ENCODE assay signal across 15 cellular contexts in genomic region chr7:49580000-49580399, GRCh38.
"Had no signal": no experiment of that assay in that cellular context is flagged by ENCODE, and none has a peak within 500 bp of the region (broad histone marks: within the 10 kb centered on the region; RNA-seq: fewer than 3 reads in every experiment).

No MANE protein-coding gene starts in this region.

- H3K9me3 Mint-ChIP-seq: T-helper 1 cell treated with Interleukin-12 subunit alpha and Interleukin-12 subunit beta and Interleukin-4 antibody, amounts not matched to agents 30 μg/mL and 1 μg/mL, for 36 hours; type B pancreatic cell had no signal

- DNase-seq: activated T-cell treated with anti-CD3 and anti-CD28 coated beads, Interleukin-2, amount 50 U/mL, for 1 hour; amniotic stem cell; body of pancreas; central memory CD4-positive, alpha-beta T cell; cortex of kidney; effector memory CD4-positive, alpha-beta T cell; left cardiac atrium; natural killer cell; psoas muscle; stimulated activated CD4-positive, alpha-beta T cell treated with anti-CD3 and anti-CD28 coated beads, Interleukin-2, amount 100 ng/mL, for 48 hours; stimulated activated naive CD4-positive, alpha-beta T cell treated with Interleukin-2 at 50 U/mL for 16 hours had no signal

- H3K27ac ChIP-seq: body of pancreas, psoas muscle had no signal

- H3K4me1 Mint-ChIP-seq: activated naive CD4-positive, alpha-beta T cell treated with anti-CD3 and anti-CD28 coated beads, Interleukin-2, amount 50 U/mL, for 24 hours; natural killer cell had no signal

- H3K9me3 ChIP-seq: body of pancreas had no signal

- H3K27me3 Mint-ChIP-seq: activated naive CD4-positive, alpha-beta T cell treated with anti-CD3 and anti-CD28 coated beads, Interleukin-2, amount 50 U/mL, for 24 hours had no signal

- H3K27ac Mint-ChIP-seq: activated naive CD4-positive, alpha-beta T cell treated with anti-CD3 and anti-CD28 coated beads, Interleukin-2, amount 50 U/mL, for 24 hours; natural killer cell; T-helper 1 cell treated with Interleukin-12 subunit alpha and Interleukin-12 subunit beta and Interleukin-4 antibody, amounts not matched to agents 30 μg/mL and 1 μg/mL, for 36 hours had no signal

- H3K36me3 Mint-ChIP-seq: activated naive CD4-positive, alpha-beta T cell treated with anti-CD3 and anti-CD28 coated beads, Interleukin-2, amount 50 U/mL, for 24 hours; natural killer cell; type B pancreatic cell had no signal

- H3K4me1 ChIP-seq: body of pancreas, psoas muscle had no signal

- H3K4me3 Mint-ChIP-seq: activated naive CD4-positive, alpha-beta T cell treated with anti-CD3 and anti-CD28 coated beads, Interleukin-2, amount 50 U/mL, for 24 hours; natural killer cell; T-helper 1 cell treated with Interleukin-12 subunit alpha and Interleukin-12 subunit beta and Interleukin-4 antibody, amounts not matched to agents 30 μg/mL and 1 μg/mL, for 36 hours had no signal

- H3K27me3 ChIP-seq: body of pancreas had no signal

- H3K4me3 ChIP-seq: body of pancreas, lung, psoas muscle had no signal

- ATAC-seq: body of pancreas, natural killer cell, psoas muscle had no signal
